ENCODE assay signal across 1 cellular context in genomic region chr2:206765242-206766056, GRCh38.
TF ChIP-seq lines count a peak whose summit lies in the region.

FASTKD2 (plus strand) TSS chr2:206765606; CDS start chr2:206766694, 1,088 bp downstream.
MDH1B (minus strand) TSS chr2:206765328; CDS start chr2:206765271, 57 bp downstream.

TF ChIP-seq in HepG2, 621 proteins besides CTCF, POLR2A, EP300 and RAD21 (continued from another document and continues in another):
- TF ChIP-seq ZBTB7B (CRISPR knock-in tag; IDR thresholded peaks at IDR 0.05), result peak; percentile 72; the same call in 1 of the 2 replicates
- TF ChIP-seq ATRX (CRISPR knock-in tag; IDR thresholded peaks at IDR 0.05; ENCODE audit: borderline replicate concordance), result no peak
- TF ChIP-seq ZNF232 (CRISPR knock-in tag; IDR thresholded peaks at IDR 0.05; ENCODE audit: borderline replicate concordance), result peak; percentile 65; the same call in 1 of the 2 replicates
- peak; percentile 20; the same call in 1 of the 2 replicates for TF ChIP-seq ZNF12 (CRISPR knock-in tag; IDR thresholded peaks at IDR 0.05)
- TF ChIP-seq ZNF777 (CRISPR knock-in tag; IDR thresholded peaks at IDR 0.05), result no peak
- no peak; the same call in 1 of the 2 replicates for TF ChIP-seq NR2F2 (IDR thresholded peaks at IDR 0.05; ENCODE audit: borderline replicate concordance, low read depth)
- no peak for TF ChIP-seq ZNF530 (CRISPR knock-in tag; IDR thresholded peaks at IDR 0.05; ENCODE audit: low read depth)
- TF ChIP-seq SRSF4 (IDR thresholded peaks at IDR 0.05; ENCODE audit: low read depth, low read length, poor library complexity, severe bottlenecking), result no peak
- TF ChIP-seq, protein P1, sequence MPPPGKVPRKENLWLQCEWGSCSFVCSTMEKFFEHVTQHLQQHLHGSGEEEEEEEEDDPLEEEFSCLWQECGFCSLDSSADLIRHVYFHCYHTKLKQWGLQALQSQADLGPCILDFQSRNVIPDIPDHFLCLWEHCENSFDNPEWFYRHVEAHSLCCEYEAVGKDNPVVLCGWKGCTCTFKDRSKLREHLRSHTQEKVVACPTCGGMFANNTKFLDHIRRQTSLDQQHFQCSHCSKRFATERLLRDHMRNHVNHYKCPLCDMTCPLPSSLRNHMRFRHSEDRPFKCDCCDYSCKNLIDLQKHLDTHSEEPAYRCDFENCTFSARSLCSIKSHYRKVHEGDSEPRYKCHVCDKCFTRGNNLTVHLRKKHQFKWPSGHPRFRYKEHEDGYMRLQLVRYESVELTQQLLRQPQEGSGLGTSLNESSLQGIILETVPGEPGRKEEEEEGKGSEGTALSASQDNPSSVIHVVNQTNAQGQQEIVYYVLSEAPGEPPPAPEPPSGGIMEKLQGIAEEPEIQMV (CRISPR knock-in tag; IDR thresholded peaks at IDR 0.05; ENCODE audit: low read depth), result peak; percentile 38; the same call in 1 of the 2 replicates
- no peak for TF ChIP-seq ZNF460 (CRISPR knock-in tag; IDR thresholded peaks at IDR 0.05; ENCODE audit: borderline replicate concordance)
- 0 out of 2 replicates have a peak, but pooled peaks have one; percentile 27 for TF ChIP-seq ZNF776 (CRISPR knock-in tag; IDR thresholded peaks at IDR 0.05)
- TF ChIP-seq, protein P2, sequence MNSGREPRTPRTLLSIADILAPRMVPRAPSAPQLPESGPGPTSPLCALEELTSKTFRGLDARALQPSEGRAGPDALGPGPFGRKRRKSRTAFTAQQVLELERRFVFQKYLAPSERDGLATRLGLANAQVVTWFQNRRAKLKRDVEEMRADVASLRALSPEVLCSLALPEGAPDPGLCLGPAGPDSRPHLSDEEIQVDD (CRISPR knock-in tag; IDR thresholded peaks at IDR 0.05; ENCODE audit: borderline replicate concordance), result no peak
- TF ChIP-seq RBFOX2 (IDR thresholded peaks at IDR 0.05; ENCODE audit: low read depth, low read length), result peak; percentile 69
- peak; percentile 20; the same call in 1 of the 2 replicates for TF ChIP-seq ZNF136 (CRISPR knock-in tag; IDR thresholded peaks at IDR 0.05; ENCODE audit: low read depth)
- TF ChIP-seq CHCHD3 (CRISPR knock-in tag; IDR thresholded peaks at IDR 0.05), result no peak; the same call in 1 of the 2 replicates
- TF ChIP-seq ZMYM4 (CRISPR knock-in tag; IDR thresholded peaks at IDR 0.05), result peak; percentile 98
- TF ChIP-seq, protein P3, sequence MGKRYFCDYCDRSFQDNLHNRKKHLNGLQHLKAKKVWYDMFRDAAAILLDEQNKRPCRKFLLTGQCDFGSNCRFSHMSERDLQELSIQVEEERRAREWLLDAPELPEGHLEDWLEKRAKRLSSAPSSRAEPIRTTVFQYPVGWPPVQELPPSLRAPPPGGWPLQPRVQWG (CRISPR knock-in tag; IDR thresholded peaks at IDR 0.05; ENCODE audit: borderline replicate concordance, low read depth), result no peak
- TF ChIP-seq CBX2 (IDR thresholded peaks at IDR 0.05; ENCODE audit: low read depth, low read length), result no peak
- no peak for TF ChIP-seq CBX2 (CRISPR knock-in tag; IDR thresholded peaks at IDR 0.05; ENCODE audit: low read depth)
- TF ChIP-seq MAFK (conservative IDR thresholded peaks at IDR 0.05 in 1 of 2, IDR thresholded peaks at IDR 0.05 in 1 of 2; ENCODE audit: low read length in 2 of 2), result no peak
- TF ChIP-seq NFIB (CRISPR knock-in tag; IDR thresholded peaks at IDR 0.05; ENCODE audit: borderline replicate concordance), result no peak
- peak; percentile 68 for TF ChIP-seq ZMYM3 (CRISPR knock-in tag; IDR thresholded peaks at IDR 0.05)
- TF ChIP-seq RCOR2 (CRISPR knock-in tag; IDR thresholded peaks at IDR 0.05), result no peak
- TF ChIP-seq SNRNP70 (IDR thresholded peaks at IDR 0.05; ENCODE audit: low read depth, low read length), result no peak
- no peak for TF ChIP-seq ZFAT (CRISPR knock-in tag; conservative IDR thresholded peaks at IDR 0.05)
- TF ChIP-seq JUND (CRISPR knock-in tag; IDR thresholded peaks at IDR 0.05), result no peak
- TF ChIP-seq TBL1XR1 (IDR thresholded peaks at IDR 0.05; ENCODE audit: borderline replicate concordance, low read length, partially characterized antibody), result no peak
- no peak; the same call in 1 of the 2 replicates for TF ChIP-seq KLF15 (CRISPR knock-in tag; IDR thresholded peaks at IDR 0.05; ENCODE audit: borderline replicate concordance)
- no peak for TF ChIP-seq TAF15 (IDR thresholded peaks at IDR 0.05; ENCODE audit: low read depth, low read length, poor library complexity, severe bottlenecking)
- peak; percentile 66; the same call in 1 of the 2 replicates for TF ChIP-seq MTF2 (CRISPR knock-in tag; IDR thresholded peaks at IDR 0.05; ENCODE audit: borderline replicate concordance)
- no peak for TF ChIP-seq RFXAP (CRISPR knock-in tag; IDR thresholded peaks at IDR 0.05; ENCODE audit: borderline replicate concordance)
- TF ChIP-seq NFAT5 (CRISPR knock-in tag; IDR thresholded peaks at IDR 0.05), result 0 out of 2 replicates have a peak, but pooled peaks have one; percentile 36
- TF ChIP-seq ZNF768 (CRISPR knock-in tag; IDR thresholded peaks at IDR 0.05), result no peak
- peak; percentile 72 for TF ChIP-seq PHF5A (CRISPR knock-in tag; IDR thresholded peaks at IDR 0.05; ENCODE audit: low read depth, unreplicated experiment)
- TF ChIP-seq ZBTB42 (CRISPR knock-in tag; IDR thresholded peaks at IDR 0.05), result peak; percentile 82; the same call in 1 of the 2 replicates
- TF ChIP-seq, protein P4, sequence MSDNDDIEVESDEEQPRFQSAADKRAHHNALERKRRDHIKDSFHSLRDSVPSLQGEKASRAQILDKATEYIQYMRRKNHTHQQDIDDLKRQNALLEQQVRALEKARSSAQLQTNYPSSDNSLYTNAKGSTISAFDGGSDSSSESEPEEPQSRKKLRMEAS (IDR thresholded peaks at IDR 0.05), result peak; percentile 94
- TF ChIP-seq HNRNPK (IDR thresholded peaks at IDR 0.05; ENCODE audit: low read depth, low read length, poor library complexity, severe bottlenecking), result no peak
- TF ChIP-seq SRSF9 (IDR thresholded peaks at IDR 0.05; ENCODE audit: borderline replicate concordance, insufficient read depth, low read depth, low read length, poor library complexity, severe bottlenecking), result no peak
- TF ChIP-seq HNF4A (CRISPR knock-in tag; IDR thresholded peaks at IDR 0.05), result peak; percentile 40; the same call in 1 of the 2 replicates
- peak; percentile 60; the same call in 1 of the 2 replicates for TF ChIP-seq ZNF274 (CRISPR knock-in tag; IDR thresholded peaks at IDR 0.05)
- TF ChIP-seq ZNF781 (CRISPR knock-in tag; IDR thresholded peaks at IDR 0.05; ENCODE audit: borderline replicate concordance, not compliant biosample characterization), result peak; percentile 93
- peak; percentile 75; the same call in 1 of the 2 replicates for TF ChIP-seq ZNF256 (CRISPR knock-in tag; conservative IDR thresholded peaks at IDR 0.05)
- no peak for TF ChIP-seq RERE (CRISPR knock-in tag; IDR thresholded peaks at IDR 0.05; ENCODE audit: low read depth)
- TF ChIP-seq DDIT3 (CRISPR knock-in tag; IDR thresholded peaks at IDR 0.05), result no peak
- TF ChIP-seq, protein P5, sequence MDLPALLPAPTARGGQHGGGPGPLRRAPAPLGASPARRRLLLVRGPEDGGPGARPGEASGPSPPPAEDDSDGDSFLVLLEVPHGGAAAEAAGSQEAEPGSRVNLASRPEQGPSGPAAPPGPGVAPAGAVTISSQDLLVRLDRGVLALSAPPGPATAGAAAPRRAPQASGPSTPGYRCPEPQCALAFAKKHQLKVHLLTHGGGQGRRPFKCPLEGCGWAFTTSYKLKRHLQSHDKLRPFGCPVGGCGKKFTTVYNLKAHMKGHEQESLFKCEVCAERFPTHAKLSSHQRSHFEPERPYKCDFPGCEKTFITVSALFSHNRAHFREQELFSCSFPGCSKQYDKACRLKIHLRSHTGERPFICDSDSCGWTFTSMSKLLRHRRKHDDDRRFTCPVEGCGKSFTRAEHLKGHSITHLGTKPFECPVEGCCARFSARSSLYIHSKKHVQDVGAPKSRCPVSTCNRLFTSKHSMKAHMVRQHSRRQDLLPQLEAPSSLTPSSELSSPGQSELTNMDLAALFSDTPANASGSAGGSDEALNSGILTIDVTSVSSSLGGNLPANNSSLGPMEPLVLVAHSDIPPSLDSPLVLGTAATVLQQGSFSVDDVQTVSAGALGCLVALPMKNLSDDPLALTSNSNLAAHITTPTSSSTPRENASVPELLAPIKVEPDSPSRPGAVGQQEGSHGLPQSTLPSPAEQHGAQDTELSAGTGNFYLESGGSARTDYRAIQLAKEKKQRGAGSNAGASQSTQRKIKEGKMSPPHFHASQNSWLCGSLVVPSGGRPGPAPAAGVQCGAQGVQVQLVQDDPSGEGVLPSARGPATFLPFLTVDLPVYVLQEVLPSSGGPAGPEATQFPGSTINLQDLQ (CRISPR knock-in tag; IDR thresholded peaks at IDR 0.05), result peak; percentile 51; the same call in 1 of the 2 replicates
- TF ChIP-seq ZBTB8A (CRISPR knock-in tag; IDR thresholded peaks at IDR 0.05; ENCODE audit: borderline replicate concordance, low read depth), result no peak
- peak; percentile 78; the same call in 1 of the 2 replicates for TF ChIP-seq IRX3 (CRISPR knock-in tag; IDR thresholded peaks at IDR 0.05; ENCODE audit: borderline replicate concordance, low read depth)
- TF ChIP-seq HNRNPLL (IDR thresholded peaks at IDR 0.05; ENCODE audit: low read depth, low read length, poor library complexity, severe bottlenecking), result peak; percentile 86
